16 cellular contexts compared by ENCODE assay signal in genomic region chr12:1375323-1375722, GRCh38.
"Had no signal": no experiment of that assay in that cellular context is flagged by ENCODE, and none has a peak within 500 bp of the region (broad histone marks: within the 10 kb centered on the region; RNA-seq: fewer than 3 reads in every experiment).

No MANE protein-coding gene starts in this region.

- H3K36me3 ChIP-seq: vagina had no signal

- H3K4me1 ChIP-seq: esophagus squamous epithelium, foreskin keratinocyte, tibial artery, upper lobe of right lung, vagina had no signal

- H3K4me3 ChIP-seq: esophagus squamous epithelium, mucosa of descending colon, psoas muscle, spleen, tibial artery, upper lobe of right lung, vagina had no signal

- H3K27me3 ChIP-seq: esophagus squamous epithelium, foreskin keratinocyte, spleen, tibial artery, upper lobe of right lung, vagina had no signal

- DNase-seq: effector memory CD4-positive, alpha-beta T cell; esophagus squamous epithelium; foreskin keratinocyte; left colon; mucosa of descending colon; naive thymus-derived CD8-positive, alpha-beta T cell; psoas muscle; retina; spleen; stimulated activated CD4-positive, alpha-beta T cell treated with anti-CD3 and anti-CD28 coated beads, Interleukin-15, amount 100 ng/mL, for 24 hours; stimulated activated CD4-positive, alpha-beta T cell treated with anti-CD3 and anti-CD28 coated beads, Interleukin-1b, Interleukin-23, amount 100 ng/mL, for 48 hours; stimulated activated CD4-positive, alpha-beta T cell treated with anti-CD3 and anti-CD28 coated beads, Interleukin-4, amount 100 ng/mL, for 24 hours; tibial artery; upper lobe of right lung had no signal

- H3K9me3 ChIP-seq: esophagus squamous epithelium, mucosa of descending colon, psoas muscle, spleen, tibial artery, upper lobe of right lung, vagina had no signal

- H3K27ac ChIP-seq: epithelial cell of prostate, esophagus squamous epithelium, foreskin keratinocyte, psoas muscle, tibial artery, upper lobe of right lung, vagina had no signal
